ENCODE assay signal across 2 cellular contexts in genomic region chr12:92947589-92948215, GRCh38.
TF ChIP-seq lines count a peak whose summit lies in the region.

No MANE protein-coding gene starts in this region.

TF ChIP-seq in HepG2, 621 proteins besides CTCF, POLR2A, EP300 and RAD21 (continues in another document):
- TF ChIP-seq HOMEZ (CRISPR knock-in tag; IDR thresholded peaks at IDR 0.05; ENCODE audit: low read depth) (0 out of 2 replicates have a peak, but pooled peaks have one; percentile 20), PPARG (CRISPR knock-in tag; conservative IDR thresholded peaks at IDR 0.05) (peak; percentile 36; the same call in 1 of the 2 replicates), FOXA3 (CRISPR knock-in tag; IDR thresholded peaks at IDR 0.05) (peak; percentile 45; the same call in 1 of the 2 replicates), TRIM24 (CRISPR knock-in tag; IDR thresholded peaks at IDR 0.05) (no peak), ZNF547 (CRISPR knock-in tag; IDR thresholded peaks at IDR 0.05) (no peak), ZNF713 (CRISPR knock-in tag; IDR thresholded peaks at IDR 0.05) (no peak), DPF2 (CRISPR knock-in tag; IDR thresholded peaks at IDR 0.05; ENCODE audit: borderline replicate concordance, low read depth) (peak; percentile 34; the same call in 1 of the 2 replicates), ZNF740 (CRISPR knock-in tag; IDR thresholded peaks at IDR 0.05) (no peak), NR2F6 (IDR thresholded peaks at IDR 0.05) (no peak), NR2F6 (CRISPR knock-in tag; IDR thresholded peaks at IDR 0.05) (0 out of 2 replicates have a peak, but pooled peaks have one; percentile 28), GATAD1 (CRISPR knock-in tag; IDR thresholded peaks at IDR 0.05) (no peak), ZNF605 (CRISPR knock-in tag; IDR thresholded peaks at IDR 0.05) (no peak), ZNF770 (CRISPR knock-in tag; IDR thresholded peaks at IDR 0.05) (peak; percentile 81), ZNF180 (CRISPR knock-in tag; IDR thresholded peaks at IDR 0.05; ENCODE audit: borderline replicate concordance, low read depth) (no peak), ZBTB8A (CRISPR knock-in tag; IDR thresholded peaks at IDR 0.05; ENCODE audit: borderline replicate concordance, low read depth) (no peak), ZNF570 (CRISPR knock-in tag; IDR thresholded peaks at IDR 0.05; ENCODE audit: borderline replicate concordance) (no peak), CBFB (CRISPR knock-in tag; IDR thresholded peaks at IDR 0.05) (no peak), ZNF343 (CRISPR knock-in tag; IDR thresholded peaks at IDR 0.05) (no peak), REL (CRISPR knock-in tag; conservative IDR thresholded peaks at IDR 0.05) (no peak), NPAS2 (CRISPR knock-in tag; IDR thresholded peaks at IDR 0.05; ENCODE audit: borderline replicate concordance) (no peak), YEATS4 (CRISPR knock-in tag; IDR thresholded peaks at IDR 0.05; ENCODE audit: borderline replicate concordance) (no peak), JDP2 (CRISPR knock-in tag; IDR thresholded peaks at IDR 0.05; ENCODE audit: borderline replicate concordance) (no peak), ZNF780A (CRISPR knock-in tag; IDR thresholded peaks at IDR 0.05) (no peak), SAP130 (CRISPR knock-in tag; IDR thresholded peaks at IDR 0.05; ENCODE audit: low read depth) (peak; percentile 20; the same call in 1 of the 2 replicates), TBX2 (CRISPR knock-in tag; IDR thresholded peaks at IDR 0.05; ENCODE audit: borderline replicate concordance) (no peak), HNF4A (CRISPR knock-in tag; IDR thresholded peaks at IDR 0.05) (0 out of 2 replicates have a peak, but pooled peaks have one; percentile 16)

TF ChIP-seq in K562, 482 proteins besides CTCF, POLR2A, EP300 and RAD21:
- TF ChIP-seq FOSL1 (tag; conservative IDR thresholded peaks at IDR 0.05) (no peak), ZNF121 (CRISPR knock-in tag; conservative IDR thresholded peaks at IDR 0.05) (0 out of 2 replicates have a peak, but pooled peaks have one; percentile 28), AFF1 (IDR thresholded peaks at IDR 0.05; ENCODE audit: low read depth in 1 of 2, partially characterized antibody in 2 of 2) (peak in 1 of 2 experiments; percentile 77)
